14 cellular contexts compared by ENCODE assay signal in the genomic region with DNA sequence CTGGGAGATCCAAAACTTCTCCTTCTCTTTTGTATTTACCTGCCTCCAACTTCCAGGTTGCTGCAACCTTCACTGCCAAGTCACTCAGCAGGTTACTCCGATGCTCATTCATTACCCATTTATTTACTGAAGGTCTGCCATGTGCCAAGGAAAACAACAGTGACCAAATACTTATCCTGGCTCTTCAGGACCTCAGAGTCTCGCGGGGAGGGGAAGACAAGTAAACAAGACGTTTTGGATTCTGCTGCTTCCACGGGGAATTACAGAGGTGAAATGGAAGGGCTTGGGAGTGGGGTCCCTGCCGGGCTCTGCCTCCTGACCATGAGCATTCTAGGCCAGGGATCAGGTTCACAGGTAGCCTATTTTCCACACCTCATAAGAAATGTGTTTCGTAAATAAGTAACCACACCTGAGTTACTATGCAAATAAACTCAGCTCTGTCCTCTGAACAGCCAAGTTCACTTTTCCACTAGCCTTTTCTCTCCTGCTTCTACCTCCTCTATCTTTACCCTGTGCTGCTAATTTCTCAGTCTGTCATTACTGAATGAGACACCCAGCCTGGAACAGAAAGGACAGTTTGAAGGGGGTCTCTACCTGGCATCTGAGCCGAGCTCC.
DNase-seq lines count a peak whose midpoint lies in the region; ATAC-seq and TF ChIP-seq lines count a peak whose summit lies in the region.
"Had no signal": no experiment of that assay in that cellular context is flagged by ENCODE, and none has a peak within 500 bp of the region (broad histone marks: within the 10 kb centered on the region; RNA-seq: fewer than 3 reads in every experiment).

No MANE protein-coding gene starts in this region.

- H3K4me2 ChIP-seq in mammary epithelial cell (ENCODE audit: insufficient read depth, low read depth, low read length), result no peak overlapping the region

- H3K9ac ChIP-seq in mammary epithelial cell (ENCODE audit: insufficient read depth, low read length) (no peak overlapping the region), colonic mucosa (ENCODE audit: low read depth in 2 of 2, low read length in 2 of 2) (peak overlapping the region in 1 of 2 donors; percentile 46)

- no peak overlapping the region for H3K27ac ChIP-seq in mammary epithelial cell (ENCODE audit: insufficient read depth, low read depth, low read length)
- H3K27ac ChIP-seq in colonic mucosa, result peak overlapping the region; percentile 39
- H3K27ac ChIP-seq in WERI-Rb-1, result no peak overlapping the region

- POLR2A ChIA-PET in MCF 10A (lab: Yijun Ruan, JAX), result interaction anchor here (0.6 to 9.0 kb wide), 6 partner anchors 10 to 352 kb away, joined by 3 to 104 read pairs (median 4); a partner anchor contains a TSS
- POLR2A ChIA-PET in activated CD8-positive, alpha-beta T cell treated with anti-CD3 and anti-CD28 coated beads, Interleukin-2, amount 10 ng/mL, durations not matched to agents 7 days and 5 days (lab: Charles Lee), result no interaction called here

- in situ Hi-C loops in mammary epithelial cell (cut with MboI; ENCODE audit: low sequenced_read_pairs in 2 of 2), result loop anchor here in 1 of 2 donors (10.0 kb wide), 2 partner anchors 149 to 259 kb away; no protein-coding TSS in a partner anchor
- in situ Hi-C loops in ACHN (cut with HindIII; ENCODE audit: low pct_ligation_motif_present, low pct_unique_long_range_greater_than_20kb, low sequenced_read_pairs), result loop anchor here (25.0 kb wide), 1 partner anchor 277 kb away; no protein-coding TSS in a partner anchor

- H3K79me2 ChIP-seq in mammary epithelial cell (ENCODE audit: insufficient read depth, low read length), result no peaks in the 10 kb centered on the region

- H3K36me3 ChIP-seq in mammary epithelial cell (ENCODE audit: insufficient read depth, low read length), result no peaks in the 10 kb centered on the region
- no peaks in the 10 kb centered on the region for H3K36me3 ChIP-seq in colonic mucosa
- H3K36me3 ChIP-seq in WERI-Rb-1, result no peaks in the 10 kb centered on the region
- H3K36me3 ChIP-seq: heart left ventricle had no signal

- no peak for ATAC-seq in GM21786 (IDR thresholded peaks at IDR 0.05; ENCODE audit: unreplicated experiment)
- ATAC-seq in activated CD8-positive, alpha-beta T cell treated with anti-CD3 and anti-CD28 coated beads, Interleukin-2, amount 10 ng/mL, durations not matched to agents 7 days and 5 days, result no peak
- ATAC-seq: heart left ventricle, natural killer cell had no signal

- dilution Hi-C loops in mammary epithelial cell (cut with HindIII; ENCODE audit: low sequenced_read_pairs), result loop anchor here (25.0 kb wide), 1 partner anchor 452 kb away; a partner anchor contains a TSS

- H3K27ac Mint-ChIP-seq in MCF 10A (ENCODE audit: low read depth, unreplicated experiment), result no peak overlapping the region
- no peak overlapping the region for H3K27ac Mint-ChIP-seq in activated CD8-positive, alpha-beta T cell treated with anti-CD3 and anti-CD28 coated beads, Interleukin-2, amount 10 ng/mL, durations not matched to agents 7 days and 5 days
- H3K27ac Mint-ChIP-seq: B cell; dendritic cell treated with granulocyte-macrophage colony-stimulating factor and Interleukin-4, amounts not matched to agents 40 ng/mL and 50 ng/mL, for 4 days; natural killer cell had no signal

- CTCF ChIA-PET in MCF 10A (lab: Yijun Ruan, JAX), result interaction anchor here (0.6 to 11.6 kb wide), 7 partner anchors 12 to 639 kb away, joined by 3 to 169 read pairs (median 5); no protein-coding TSS in a partner anchor
- CTCF ChIA-PET in mammary epithelial cell (lab: Charles Lee; ENCODE audit: low non-redundant PET), result no interaction called here
- CTCF ChIA-PET in activated CD8-positive, alpha-beta T cell treated with anti-CD3 and anti-CD28 coated beads, Interleukin-2, amount 10 ng/mL, durations not matched to agents 7 days and 5 days (lab: Charles Lee), result interaction anchor here (2.9 kb wide), 1 partner anchor 11 kb away, joined by 13 read pairs; no protein-coding TSS in a partner anchor

- H3K4me3 Mint-ChIP-seq in MCF 10A (ENCODE audit: unreplicated experiment), result no peak overlapping the region
- H3K4me3 Mint-ChIP-seq in activated CD8-positive, alpha-beta T cell treated with anti-CD3 and anti-CD28 coated beads, Interleukin-2, amount 10 ng/mL, durations not matched to agents 7 days and 5 days, result no peak overlapping the region
- H3K4me3 Mint-ChIP-seq: B cell; dendritic cell treated with granulocyte-macrophage colony-stimulating factor and Interleukin-4, amounts not matched to agents 40 ng/mL and 50 ng/mL, for 4 days; natural killer cell had no signal

- H3K9me3 ChIP-seq in mammary epithelial cell (replicated peaks; ENCODE audit: insufficient read depth, low read length), result no peaks in the 10 kb centered on the region
- no peaks in the 10 kb centered on the region for H3K9me3 ChIP-seq in colonic mucosa
- no peaks in the 10 kb centered on the region for H3K9me3 ChIP-seq in WERI-Rb-1 (ENCODE audit: severe bottlenecking)
- H3K9me3 ChIP-seq: heart left ventricle had no signal

- H3K4me1 ChIP-seq in mammary epithelial cell (ENCODE audit: insufficient read depth, low read length), result peaks cover 4% of the 10 kb centered on the region
- peaks cover 2% of the 10 kb centered on the region for H3K4me1 ChIP-seq in colonic mucosa

- BruUV-seq in MCF 10A (replicated peaks; lab: Mats Ljungman, UMichigan) (no TSS peak), mammary epithelial cell (replicated peaks; lab: Mats Ljungman, UMichigan) (no TSS peak)

- TF ChIP-seq CTCF in MCF 10A (IDR thresholded peaks at IDR 0.05; ENCODE audit: unreplicated experiment), result no peak
- no peak for TF ChIP-seq CTCF in mammary epithelial cell (conservative IDR thresholded peaks at IDR 0.05 in 1 of 2, IDR thresholded peaks at IDR 0.05 in 1 of 2; ENCODE audit: extremely low read depth in 1 of 2, insufficient read depth in 1 of 2, low read depth in 1 of 2, low read length in 2 of 2)
- no peak for TF ChIP-seq CTCF in colonic mucosa (IDR thresholded peaks at IDR 0.05)
- no peak for TF ChIP-seq CTCF in WERI-Rb-1 (IDR thresholded peaks at IDR 0.05; ENCODE audit: low read depth, low read length)

- H2AFZ ChIP-seq in mammary epithelial cell (ENCODE audit: low read depth, low read length), result no peak overlapping the region

- DNase-seq in MCF 10A (ENCODE audit: unreplicated experiment), result peak; percentile 37
- DNase-seq in mammary epithelial cell, result no peak
- DNase-seq in colonic mucosa, result no peak
- DNase-seq in mucosa of gallbladder (ENCODE audit: low spot score), result peak; percentile 58
- no peak for DNase-seq in ACHN
- no peak for DNase-seq in activated CD8-positive, alpha-beta T cell treated with anti-CD3 and anti-CD28 coated beads, Interleukin-2, amount 10 ng/mL, durations not matched to agents 7 days and 5 days
- DNase-seq in WERI-Rb-1, result no peak
- DNase-seq: activated T-cell treated with anti-CD3 and anti-CD28 coated beads, Interleukin-2, amount 50 U/mL, for 48 hours; heart left ventricle; natural killer cell; RPMI8226 had no signal

- no peaks in the 10 kb centered on the region for H3K27me3 Mint-ChIP-seq in MCF 10A (ENCODE audit: insufficient read depth, unreplicated experiment)
- no peaks in the 10 kb centered on the region for H3K27me3 Mint-ChIP-seq in activated CD8-positive, alpha-beta T cell treated with anti-CD3 and anti-CD28 coated beads, Interleukin-2, amount 10 ng/mL, durations not matched to agents 7 days and 5 days (ENCODE audit: low read depth)
- H3K27me3 Mint-ChIP-seq: dendritic cell treated with granulocyte-macrophage colony-stimulating factor and Interleukin-4, amounts not matched to agents 40 ng/mL and 50 ng/mL, for 4 days had no signal

- H4K20me1 ChIP-seq in mammary epithelial cell (ENCODE audit: insufficient read depth, low read length), result no peaks in the 10 kb centered on the region

- H3K9me3 Mint-ChIP-seq in MCF 10A (ENCODE audit: unreplicated experiment), result no peaks in the 10 kb centered on the region
- no peaks in the 10 kb centered on the region for H3K9me3 Mint-ChIP-seq in activated CD8-positive, alpha-beta T cell treated with anti-CD3 and anti-CD28 coated beads, Interleukin-2, amount 10 ng/mL, durations not matched to agents 7 days and 5 days (ENCODE audit: insufficient read depth)
- H3K9me3 Mint-ChIP-seq: dendritic cell treated with granulocyte-macrophage colony-stimulating factor and Interleukin-4, amounts not matched to agents 40 ng/mL and 50 ng/mL, for 4 days; natural killer cell had no signal

- H3K4me3 ChIP-seq in mammary epithelial cell (replicated peaks in 1 of 3; ENCODE audit: insufficient read depth in 1 of 3, low read depth in 2 of 3, low read length in 3 of 3), result no peak overlapping the region
- no peak overlapping the region for H3K4me3 ChIP-seq in colonic mucosa
- no peak overlapping the region for H3K4me3 ChIP-seq in WERI-Rb-1 (ENCODE audit: low read depth, low read length)
- H3K4me3 ChIP-seq: heart left ventricle had no signal

- H3K4me1 Mint-ChIP-seq in MCF 10A (ENCODE audit: insufficient read depth, unreplicated experiment), result peaks cover 24% of the 10 kb centered on the region
- no peaks in the 10 kb centered on the region for H3K4me1 Mint-ChIP-seq in activated CD8-positive, alpha-beta T cell treated with anti-CD3 and anti-CD28 coated beads, Interleukin-2, amount 10 ng/mL, durations not matched to agents 7 days and 5 days (ENCODE audit: low read depth)

- H3K27me3 ChIP-seq in mammary epithelial cell (ENCODE audit: insufficient read depth, low read length) (no peaks in the 10 kb centered on the region), colonic mucosa (no peaks in the 10 kb centered on the region), WERI-Rb-1 (ENCODE audit: insufficient read depth, low read depth, severe bottlenecking) (no peaks in the 10 kb centered on the region)
- H3K27me3 ChIP-seq: heart left ventricle had no signal

- WGBS in mammary epithelial cell (ENCODE audit: low coverage, missing lambda C conversion rate), result 89% methylated on average over 8 of the region's 8 CpGs

- no peaks in the 10 kb centered on the region for H3K36me3 Mint-ChIP-seq in MCF 10A (ENCODE audit: insufficient read depth, unreplicated experiment)
- no peaks in the 10 kb centered on the region for H3K36me3 Mint-ChIP-seq in activated CD8-positive, alpha-beta T cell treated with anti-CD3 and anti-CD28 coated beads, Interleukin-2, amount 10 ng/mL, durations not matched to agents 7 days and 5 days (ENCODE audit: low read depth)
- H3K36me3 Mint-ChIP-seq: natural killer cell had no signal

- intact Hi-C loops in MCF 10A (cut with micrococcal nuclease), result no loop called here
- intact Hi-C loops in mammary epithelial cell (cut with micrococcal nuclease), result no loop called here
- intact Hi-C loops in colonic mucosa (cut with DNase I), result no loop called here

Comparison
In these comparisons a context has a peak if more than half of its experiments do, and no peak if none do; other contexts are left out.
1. DNase-seq: peak in MCF 10A (single experiment) and mucosa of gallbladder (single experiment); none in mammary epithelial cell (single experiment), colonic mucosa (single experiment), ACHN (single experiment), activated CD8-positive, alpha-beta T cell treated with anti-CD3 and anti-CD28 coated beads, Interleukin-2, amount 10 ng/mL, durations not matched to agents 7 days and 5 days (single experiment) and WERI-Rb-1 (single experiment).